Comparison of ENCODE assay signal across 11 cellular contexts in the genomic region with DNA sequence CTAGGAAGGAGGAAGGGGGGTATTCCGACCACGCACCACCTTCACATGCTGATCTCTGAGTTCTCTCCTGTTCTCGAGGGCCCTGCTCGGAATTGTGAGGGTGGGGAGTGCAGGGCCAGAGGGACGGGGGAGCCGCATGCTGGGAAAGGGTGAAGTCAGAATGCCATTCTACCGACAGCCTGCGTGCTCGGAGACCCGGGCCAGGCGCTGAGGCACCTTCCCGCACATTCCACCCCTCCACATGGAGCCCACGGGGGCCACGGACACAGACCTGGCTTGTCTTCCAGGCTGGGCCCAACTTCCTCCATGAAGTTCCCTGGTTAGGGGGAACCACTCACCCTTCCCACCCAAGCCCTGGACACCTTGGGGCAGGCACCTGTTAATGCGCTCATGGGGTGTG. TPM values are rescaled to one million over a fixed set of nuclear protein-coding genes. Genes with fewer than 3 reads are reported as not detected.
A peak's percentile ranks its signal among the peaks of the same experiment; 100 is the strongest.
DNase-seq lines count a peak whose midpoint lies in the region; ATAC-seq and TF ChIP-seq lines count a peak whose summit lies in the region.
"Had no signal": no experiment of that assay in that cellular context is flagged by ENCODE, and none has a peak within 500 bp of the region (broad histone marks: within the 10 kb centered on the region; RNA-seq: fewer than 3 reads in every experiment).

No MANE protein-coding gene starts in this region.

- H3K4me3 Mint-ChIP-seq in activated CD4-positive, alpha-beta memory T cell treated with anti-CD3 and anti-CD28 coated beads, Interleukin-2, amount 10 ng/mL, durations not matched to agents 7 days and 5 days, result no peak overlapping the region
- H3K4me3 Mint-ChIP-seq: B cell had no signal

- no peaks in the 10 kb centered on the region for H3K36me3 Mint-ChIP-seq in activated CD4-positive, alpha-beta memory T cell treated with anti-CD3 and anti-CD28 coated beads, Interleukin-2, amount 10 ng/mL, durations not matched to agents 7 days and 5 days (ENCODE audit: low read depth)

- intact Hi-C loops in esophagus squamous epithelium (cut with DNase I) (no loop called here), sciatic nerve (cut with DNase I) (no loop called here)

- peak overlapping the region in 10 of 11 experiments; percentile 7 to 79 (median 67); a peak in 19 of 22 replicates for H3K4me2 ChIP-seq in BLaER1 treated with 17β-estradiol and CSF1 and Interleukin-3, amounts not matched to agents 10 nM and 100 nM

- peak overlapping the region in 5 of 11 experiments; percentile 6 to 48 (median 45); a peak in 7 of 22 replicates for H3K9ac ChIP-seq in BLaER1 treated with 17β-estradiol and CSF1 and Interleukin-3, amounts not matched to agents 10 nM and 100 nM

- no peak for TF ChIP-seq POLR2A in esophagus squamous epithelium (IDR thresholded peaks at IDR 0.05)

- no peak for ATAC-seq in sciatic nerve

- WGBS in esophagus squamous epithelium, 2 donors, result 65 to 80% methylated on average over 8 to 10 of the region's 15 CpGs

- H3K4me3 ChIP-seq in BLaER1 treated with 17β-estradiol and CSF1 and Interleukin-3, amounts not matched to agents 10 nM and 100 nM, result no peak overlapping the region
- H3K4me3 ChIP-seq in H7 (ENCODE audit: insufficient read depth, low read depth, low read length), result no peak overlapping the region
- H3K4me3 ChIP-seq in esophagus squamous epithelium, result no peak overlapping the region
- H3K4me3 ChIP-seq: HAP-1 had no signal

- no peaks in the 10 kb centered on the region for H3K27me3 Mint-ChIP-seq in activated CD4-positive, alpha-beta memory T cell treated with anti-CD3 and anti-CD28 coated beads, Interleukin-2, amount 10 ng/mL, durations not matched to agents 7 days and 5 days
- H3K27me3 Mint-ChIP-seq: B cell had no signal

- H3K4me1 Mint-ChIP-seq in activated CD4-positive, alpha-beta memory T cell treated with anti-CD3 and anti-CD28 coated beads, Interleukin-2, amount 10 ng/mL, durations not matched to agents 7 days and 5 days, result peaks cover 2% of the 10 kb centered on the region

- H3K27me3 ChIP-seq in BLaER1 treated with 17β-estradiol and CSF1 and Interleukin-3, amounts not matched to agents 10 nM and 100 nM, result peaks cover 0 to 1% (median 0%) of the 10 kb centered on the region in 11 experiments; a peak in 1 of 22 replicates
- H3K27me3 ChIP-seq in H7 (ENCODE audit: control insufficient read depth, insufficient read depth, low read length), result peaks cover under 1% of the 10 kb centered on the region
- H3K27me3 ChIP-seq in esophagus squamous epithelium, result no peaks in the 10 kb centered on the region

- no peak for TF ChIP-seq CTCF in esophagus squamous epithelium (IDR thresholded peaks at IDR 0.05)

- peak overlapping the region in 4 of 11 experiments; percentile 23 to 66 (median 48); a peak in 6 of 22 replicates for H3K27ac ChIP-seq in BLaER1 treated with 17β-estradiol and CSF1 and Interleukin-3, amounts not matched to agents 10 nM and 100 nM
- peak overlapping the region; percentile 7 to 72 (median 68) for H3K27ac ChIP-seq in esophagus squamous epithelium

- DNase-seq in H7 (peak; percentile 41), esophagus squamous epithelium (lab: John Stamatoyannopoulos, UW) (no peak), sciatic nerve (ENCODE audit: low spot score) (peak; percentile 44), SKM-1 (lab: John Stamatoyannopoulos, UW; ENCODE audit: unreplicated experiment) (no peak), dedifferentiated amniotic fluid mesenchymal stem cell (ENCODE audit: extremely low spot score) (no peak), NCI-H2227 (lab: John Stamatoyannopoulos, UW; ENCODE audit: unreplicated experiment) (no peak)
- DNase-seq in activated CD4-positive, alpha-beta memory T cell treated with anti-CD3 and anti-CD28 coated beads, Interleukin-2, amount 10 ng/mL, durations not matched to agents 7 days and 5 days, result no peak
- DNase-seq: Karpas-422 had no signal

- CTCF ChIA-PET in activated CD4-positive, alpha-beta memory T cell treated with anti-CD3 and anti-CD28 coated beads, Interleukin-2, amount 10 ng/mL, durations not matched to agents 7 days and 5 days (lab: Charles Lee), result no interaction called here

- H3K36me3 ChIP-seq in BLaER1 treated with 17β-estradiol and CSF1 and Interleukin-3, amounts not matched to agents 10 nM and 100 nM, result no peaks in the 10 kb centered on the region
- H3K36me3 ChIP-seq in H7 (replicated peaks; ENCODE audit: control insufficient read depth, insufficient read depth, low read length) (no peaks in the 10 kb centered on the region), esophagus squamous epithelium (no peaks in the 10 kb centered on the region)
- H3K36me3 ChIP-seq: HAP-1 had no signal

- H3K27ac Mint-ChIP-seq in activated CD4-positive, alpha-beta memory T cell treated with anti-CD3 and anti-CD28 coated beads, Interleukin-2, amount 10 ng/mL, durations not matched to agents 7 days and 5 days, result no peak overlapping the region
- H3K27ac Mint-ChIP-seq: B cell had no signal

- H3K9me3 ChIP-seq in BLaER1 treated with 17β-estradiol and CSF1 and Interleukin-3, amounts not matched to agents 10 nM and 100 nM (replicated peaks in 1 of 11), result peaks cover 0 to 13% (median 0%) of the 10 kb centered on the region in 11 experiments; a peak in 4 of 22 replicates
- no peaks in the 10 kb centered on the region for H3K9me3 ChIP-seq in esophagus squamous epithelium
- H3K9me3 ChIP-seq: HAP-1 had no signal

- H3K4me1 ChIP-seq in BLaER1 treated with 17β-estradiol and CSF1 and Interleukin-3, amounts not matched to agents 10 nM and 100 nM, result peaks cover 14 to 59% (median 38%) of the 10 kb centered on the region in 10 experiments; a peak in 18 of 20 replicates
- H3K4me1 ChIP-seq in esophagus squamous epithelium, result peaks cover 0 to 33% (median 10%) of the 10 kb centered on the region in 3 donors
- H3K4me1 ChIP-seq: HAP-1 had no signal

- H3K9me3 Mint-ChIP-seq in activated CD4-positive, alpha-beta memory T cell treated with anti-CD3 and anti-CD28 coated beads, Interleukin-2, amount 10 ng/mL, durations not matched to agents 7 days and 5 days, result no peaks in the 10 kb centered on the region

- no peaks in the 10 kb centered on the region; a peak in 1 of 22 replicates for H4K20me1 ChIP-seq in BLaER1 treated with 17β-estradiol and CSF1 and Interleukin-3, amounts not matched to agents 10 nM and 100 nM

- POLR2A ChIA-PET in activated CD4-positive, alpha-beta memory T cell treated with anti-CD3 and anti-CD28 coated beads, Interleukin-2, amount 10 ng/mL, durations not matched to agents 7 days and 5 days (lab: Charles Lee), result interaction anchor here (1.1 kb wide), 1 partner anchor 10 kb away, joined by 3 read pairs; no protein-coding TSS in a partner anchor

RNA-seq across cellular contexts. Expression of gene PIGZ, which starts 28.7 kb away (rescaled TPM):
- total RNA-seq in H7 (2014; rRNA removed; shearing (Covaris generic)), result 0.55 and 1.2 TPM in 2 replicates
- total RNA-seq in esophagus squamous epithelium, result 1 to 10 TPM; 3.4 to 8.8 (median 5.4) TPM
- 5.4 TPM for total RNA-seq in sciatic nerve
- 1 to 10 TPM; 1.7 to 1.8 TPM for total RNA-seq in activated CD4-positive, alpha-beta memory T cell treated with anti-CD3 and anti-CD28 coated beads, Interleukin-2, amount 10 ng/mL, durations not matched to agents 7 days and 5 days

RNA-seq across cellular contexts. Expression of gene MELTF, which starts 32.3 kb away (rescaled TPM):
- 3.5 and 4.8 TPM in 2 replicates for total RNA-seq in H7 (2014; rRNA removed; shearing (Covaris generic))
- total RNA-seq in esophagus squamous epithelium (1 to 10 TPM; 3.2 to 5.9 (median 3.9) TPM), sciatic nerve (5.3 TPM)
- total RNA-seq in activated CD4-positive, alpha-beta memory T cell treated with anti-CD3 and anti-CD28 coated beads, Interleukin-2, amount 10 ng/mL, durations not matched to agents 7 days and 5 days, result 1 to 10 TPM; 5.1 to 6.1 TPM

RNA-seq across cellular contexts. Expression of gene NCBP2, which starts 55.0 kb away (rescaled TPM):
- 67.8 and 82.8 TPM in 2 replicates for total RNA-seq in H7 (2014; rRNA removed; shearing (Covaris generic))
- total RNA-seq in esophagus squamous epithelium (10 to 100 TPM; 21.1 to 47.0 (median 33.5) TPM), sciatic nerve (39.9 TPM)
- total RNA-seq in activated CD4-positive, alpha-beta memory T cell treated with anti-CD3 and anti-CD28 coated beads, Interleukin-2, amount 10 ng/mL, durations not matched to agents 7 days and 5 days, result 10 to 100 TPM; 54.6 to 55.6 TPM

Comparison
In these comparisons a context has a peak if more than half of its experiments do, and no peak if none do; other contexts are left out.
1. DNase-seq: peak in H7 (single experiment) and sciatic nerve (single experiment); none in esophagus squamous epithelium (single experiment), SKM-1 (single experiment), dedifferentiated amniotic fluid mesenchymal stem cell (single experiment), NCI-H2227 (single experiment) and activated CD4-positive, alpha-beta memory T cell treated with anti-CD3 and anti-CD28 coated beads, Interleukin-2, amount 10 ng/mL, durations not matched to agents 7 days and 5 days (single experiment).